ENCODE assay signal across 1 cellular context in genomic region chr5:150301170-150301505, GRCh38.
TF ChIP-seq lines count a peak whose summit lies in the region.

No MANE protein-coding gene starts in this region.

TF ChIP-seq in SK-N-SH treated with all-trans-retinoic acid at 6 μM for 48 hours, 23 proteins besides CTCF, POLR2A, EP300 and RAD21 (continued from another document):
- no peak for TF ChIP-seq CSRNP3 (CRISPR knock-in tag; IDR thresholded peaks at IDR 0.05)
- no peak for TF ChIP-seq RARB (CRISPR knock-in tag; IDR thresholded peaks at IDR 0.05)
